Comparison of ENCODE assay signal across 8 cellular contexts in genomic region chr5:100841358-100842076, GRCh38.
A peak's percentile ranks its signal among the peaks of the same experiment; 100 is the strongest.
DNase-seq lines count a peak whose midpoint lies in the region; ATAC-seq and TF ChIP-seq lines count a peak whose summit lies in the region.

No MANE protein-coding gene starts in this region.

- ATAC-seq in HG03159 (IDR thresholded peaks at IDR 0.05; ENCODE audit: unreplicated experiment) (peak; percentile 54), sciatic nerve (no peak)

- H3K27ac ChIP-seq in brain microvascular endothelial cell = no peak overlapping the region
- peak overlapping the region; percentile 36 for H3K27ac ChIP-seq in skeletal muscle tissue (ENCODE audit: low read depth, low read length)

- H3K4me3 Mint-ChIP-seq in activated CD4-positive, alpha-beta T cell treated with anti-CD3 and anti-CD28 coated beads, Interleukin-2, amount 10 ng/mL, durations not matched to agents 24 days and 14 days = peak overlapping the region; percentile 74

- H3K36me3 Mint-ChIP-seq in activated CD4-positive, alpha-beta T cell treated with anti-CD3 and anti-CD28 coated beads, Interleukin-2, amount 10 ng/mL, durations not matched to agents 24 days and 14 days (ENCODE audit: low read depth) = peaks cover 41% of the 10 kb centered on the region

- in situ Hi-C loops in brain microvascular endothelial cell (cut with HindIII; ENCODE audit: low pct_ligation_motif_present, low sequenced_read_pairs) = no loop called here

- TF ChIP-seq CTCF in brain microvascular endothelial cell (IDR thresholded peaks at IDR 0.05; ENCODE audit: low read depth, low read length, missing control alignments) = no peak

- H3K36me3 ChIP-seq in brain microvascular endothelial cell (replicated peaks) (no peaks in the 10 kb centered on the region), skeletal muscle tissue (ENCODE audit: control insufficient read depth in 3 of 3, insufficient read depth in 3 of 3, low read length in 3 of 3) (no peaks in the 10 kb centered on the region)

- peaks cover 14% of the 10 kb centered on the region for H3K9me3 Mint-ChIP-seq in activated CD4-positive, alpha-beta T cell treated with anti-CD3 and anti-CD28 coated beads, Interleukin-2, amount 10 ng/mL, durations not matched to agents 24 days and 14 days

- H3K4me1 ChIP-seq in skeletal muscle tissue (ENCODE audit: control insufficient read depth in 3 of 3, insufficient read depth in 3 of 3, low read length in 3 of 3) = peaks cover 0 to 2% (median 0%) of the 10 kb centered on the region in 3 donors

- intact Hi-C loops in activated CD4-positive, alpha-beta T cell treated with anti-CD3 and anti-CD28 coated beads, Interleukin-2, amount 10 ng/mL, durations not matched to agents 24 days and 14 days (cut with micrococcal nuclease) = loop anchor here (1.0 kb wide), 1 partner anchor 12 kb away; no protein-coding TSS in a partner anchor
- intact Hi-C loops in sciatic nerve (cut with DNase I) = no loop called here

- H3K9ac ChIP-seq in skeletal muscle tissue (ENCODE audit: low read depth in 1 of 3, low read length in 3 of 3) = no peak overlapping the region

- no peaks in the 10 kb centered on the region for H3K27me3 ChIP-seq in brain microvascular endothelial cell (replicated peaks)
- no peaks in the 10 kb centered on the region for H3K27me3 ChIP-seq in skeletal muscle tissue (ENCODE audit: control insufficient read depth in 3 of 3, insufficient read depth in 3 of 3, low read length in 3 of 3)

- peak overlapping the region; percentile 95 for H3K27ac Mint-ChIP-seq in activated CD4-positive, alpha-beta T cell treated with anti-CD3 and anti-CD28 coated beads, Interleukin-2, amount 10 ng/mL, durations not matched to agents 24 days and 14 days

- peaks cover 58% of the 10 kb centered on the region for H3K4me1 Mint-ChIP-seq in activated CD4-positive, alpha-beta T cell treated with anti-CD3 and anti-CD28 coated beads, Interleukin-2, amount 10 ng/mL, durations not matched to agents 24 days and 14 days

- peak; percentile 65 for DNase-seq in activated CD4-positive, alpha-beta T cell treated with anti-CD3 and anti-CD28 coated beads, Interleukin-2, amount 10 ng/mL, durations not matched to agents 24 days and 14 days
- DNase-seq in activated CD4-positive, alpha-beta T cell treated with anti-CD3 and anti-CD28 coated beads, Interleukin-2, amount 50 U/mL, for 1 hour = no peak
- DNase-seq in brain microvascular endothelial cell = peak; percentile 4
- DNase-seq in sciatic nerve (ENCODE audit: low spot score) = no peak
- no peak for DNase-seq in activated gamma-delta T cell (lab: John Stamatoyannopoulos, UW)
- no peak for DNase-seq in HPDE6-E6E7 (ENCODE audit: extremely low spot score)

- H3K4me3 ChIP-seq in brain microvascular endothelial cell (ENCODE audit: low read depth, low read length) (no peak overlapping the region), skeletal muscle tissue (ENCODE audit: low read length in 3 of 3) (no peak overlapping the region)

- H3K9me3 ChIP-seq in skeletal muscle tissue (ENCODE audit: control insufficient read depth in 3 of 3, low read length in 3 of 3) = no peaks in the 10 kb centered on the region

- no peaks in the 10 kb centered on the region for H3K27me3 Mint-ChIP-seq in activated CD4-positive, alpha-beta T cell treated with anti-CD3 and anti-CD28 coated beads, Interleukin-2, amount 10 ng/mL, durations not matched to agents 24 days and 14 days

Comparison
In these comparisons a context has a peak if more than half of its experiments do, and no peak if none do; other contexts are left out.
1. DNase-seq: peak in activated CD4-positive, alpha-beta T cell treated with anti-CD3 and anti-CD28 coated beads, Interleukin-2, amount 10 ng/mL, durations not matched to agents 24 days and 14 days (single experiment) and brain microvascular endothelial cell (single experiment); none in activated CD4-positive, alpha-beta T cell treated with anti-CD3 and anti-CD28 coated beads, Interleukin-2, amount 50 U/mL, for 1 hour (single experiment), sciatic nerve (single experiment), activated gamma-delta T cell (single experiment) and HPDE6-E6E7 (single experiment).